In genomic region chr9:113525831-113526230, GRCh38 we compare ENCODE assay signal across 19 cellular contexts.
A peak's percentile ranks its signal among the peaks of the same experiment; 100 is the strongest.
DNase-seq lines count a peak whose midpoint lies in the region; ATAC-seq and TF ChIP-seq lines count a peak whose summit lies in the region.
"Had no signal": no experiment of that assay in that cellular context is flagged by ENCODE, and none has a peak within 500 bp of the region (broad histone marks: within the 10 kb centered on the region; RNA-seq: fewer than 3 reads in every experiment).

No MANE protein-coding gene starts in this region.

- TF ChIP-seq CTCF in spleen (IDR thresholded peaks at IDR 0.05 in 8 of 11, conservative IDR thresholded peaks at IDR 0.05 in 3 of 11) (no peak), smooth muscle cell (IDR thresholded peaks at IDR 0.05; ENCODE audit: borderline replicate concordance, insufficient read depth, poor library complexity, severe bottlenecking) (no peak)

- no peaks in the 10 kb centered on the region for H3K27me3 Mint-ChIP-seq in CD8-positive, alpha-beta memory T cell
- H3K27me3 Mint-ChIP-seq in activated naive CD8-positive, alpha-beta T cell treated with anti-CD3 and anti-CD28 coated beads for 36 hours = no peaks in the 10 kb centered on the region
- peaks cover 5 to 14% (median 8%) of the 10 kb centered on the region in 3 donors for H3K27me3 Mint-ChIP-seq in immature natural killer cell (ENCODE audit: low read depth in 3 of 3)
- H3K27me3 Mint-ChIP-seq: activated CD4-positive, alpha-beta memory T cell treated with anti-CD3 and anti-CD28 coated beads, Interleukin-2, amount 10 ng/mL, durations not matched to agents 7 days and 5 days had no signal

- no peak overlapping the region for H3K27ac ChIP-seq in CD8-positive, alpha-beta memory T cell (ENCODE audit: low read depth, low read length)
- H3K27ac ChIP-seq in spleen (peak overlapping the region; percentile 6 to 85 (median 71)), smooth muscle cell (ENCODE audit: low read depth) (no peak overlapping the region)
- H3K27ac ChIP-seq: VCaP had no signal

- no peak overlapping the region for H3K9ac ChIP-seq in smooth muscle cell (ENCODE audit: low read depth)

- H3K4me3 Mint-ChIP-seq in CD8-positive, alpha-beta memory T cell = peak overlapping the region; percentile 54 to 86 (median 73)
- peak overlapping the region; percentile 22 for H3K4me3 Mint-ChIP-seq in activated naive CD8-positive, alpha-beta T cell treated with anti-CD3 and anti-CD28 coated beads for 36 hours
- peak overlapping the region; percentile 90 to 99 (median 98) for H3K4me3 Mint-ChIP-seq in immature natural killer cell
- H3K4me3 Mint-ChIP-seq: activated CD4-positive, alpha-beta memory T cell treated with anti-CD3 and anti-CD28 coated beads, Interleukin-2, amount 10 ng/mL, durations not matched to agents 7 days and 5 days had no signal

- H3K4me2 ChIP-seq in smooth muscle cell = no peak overlapping the region

- peak overlapping the region; percentile 66 to 96 (median 87) for H3K27ac Mint-ChIP-seq in CD8-positive, alpha-beta memory T cell
- peak overlapping the region; percentile 42 for H3K27ac Mint-ChIP-seq in activated naive CD8-positive, alpha-beta T cell treated with anti-CD3 and anti-CD28 coated beads for 36 hours
- H3K27ac Mint-ChIP-seq in immature natural killer cell = peak overlapping the region; percentile 85 to 97 (median 89)
- H3K27ac Mint-ChIP-seq: activated CD4-positive, alpha-beta memory T cell treated with anti-CD3 and anti-CD28 coated beads, Interleukin-2, amount 10 ng/mL, durations not matched to agents 7 days and 5 days; activated T-helper 2 cell treated with anti-CD3 and anti-CD28 coated beads, Interferon-gamma antibody, Interleukin-2, Interleukin-4, amounts not matched to agents 10 μg/mL and 5 μg/mL and 100 μg/mL, durations not matched to agents 14 hours and 24 hours and 36 hours had no signal

- CTCF ChIA-PET in CD8-positive, alpha-beta memory T cell (lab: Charles Lee) = interaction anchor here (3.7 to 5.0 kb wide), 2 partner anchors 54 to 56 kb away, joined by 16 to 19 read pairs; no protein-coding TSS in a partner anchor

- no peak for ATAC-seq in GM21737 (IDR thresholded peaks at IDR 0.05; ENCODE audit: unreplicated experiment)

- no peak overlapping the region for H3K4me3 ChIP-seq in CD8-positive, alpha-beta memory T cell (ENCODE audit: low read length)
- H3K4me3 ChIP-seq in spleen (no peak overlapping the region), smooth muscle cell (no peak overlapping the region)
- H3K4me3 ChIP-seq: Peyer's patch, prostate gland had no signal

- no peaks in the 10 kb centered on the region for H3K79me2 ChIP-seq in smooth muscle cell (ENCODE audit: low read depth)

- no peaks in the 10 kb centered on the region for H3K9me3 ChIP-seq in CD8-positive, alpha-beta memory T cell (ENCODE audit: low read length)
- H3K9me3 ChIP-seq in spleen (no peaks in the 10 kb centered on the region), smooth muscle cell (replicated peaks; ENCODE audit: low read depth) (no peaks in the 10 kb centered on the region)
- H3K9me3 ChIP-seq: Peyer's patch, prostate gland had no signal

- intact Hi-C loops in spleen (cut with DNase I; ENCODE audit: low total_unique reads) = no loop called here

- H3K27me3 ChIP-seq in CD8-positive, alpha-beta memory T cell (ENCODE audit: insufficient read depth, low read length, poor library complexity, severe bottlenecking) = no peaks in the 10 kb centered on the region
- H3K27me3 ChIP-seq in spleen (replicated peaks in 1 of 7) (no peaks in the 10 kb centered on the region), smooth muscle cell (ENCODE audit: low read depth) (no peaks in the 10 kb centered on the region)
- H3K27me3 ChIP-seq: Peyer's patch had no signal

- POLR2A ChIA-PET in CD8-positive, alpha-beta memory T cell (lab: Charles Lee) = no interaction called here

- 71 to 96% (median 88%) methylated on average over 7 to 8 of the region's 8 CpGs for WGBS in spleen, 5 donors
- 94% methylated on average over 8 of the region's 8 CpGs for WGBS in smooth muscle cell (ENCODE audit: low lambda C conversion rate)

- peaks cover 81 to 98% (median 95%) of the 10 kb centered on the region in 3 donors for H3K4me1 Mint-ChIP-seq in CD8-positive, alpha-beta memory T cell
- H3K4me1 Mint-ChIP-seq in activated naive CD8-positive, alpha-beta T cell treated with anti-CD3 and anti-CD28 coated beads for 36 hours = peaks cover 76% of the 10 kb centered on the region
- H3K4me1 Mint-ChIP-seq in immature natural killer cell = peaks cover 98 to 100% of the 10 kb centered on the region in 2 donors

- peaks cover 58% of the 10 kb centered on the region for H3K4me1 ChIP-seq in CD8-positive, alpha-beta memory T cell (ENCODE audit: insufficient read depth, low read length)
- H3K4me1 ChIP-seq in spleen = peaks cover 42 to 100% (median 75%) of the 10 kb centered on the region in 6 donors
- peaks cover 6% of the 10 kb centered on the region for H3K4me1 ChIP-seq in smooth muscle cell (ENCODE audit: low read depth)

- DNase-seq in CD8-positive, alpha-beta memory T cell = peak in 1 of 5 donors; percentile 24
- no peak for DNase-seq in activated naive CD8-positive, alpha-beta T cell treated with anti-CD3 and anti-CD28 coated beads for 36 hours
- peak in 1 of 3 donors; percentile 23 for DNase-seq in immature natural killer cell
- peak; percentile 50 for DNase-seq in spleen
- DNase-seq in RPMI8226 = no peak
- DNase-seq in C1 segment of cervical spinal cord (lab: John Stamatoyannopoulos, UW) = no peak
- DNase-seq in smooth muscle cell (lab: John Stamatoyannopoulos, UW; ENCODE audit: unreplicated experiment) = no peak
- DNase-seq: activated CD4-positive, alpha-beta memory T cell treated with anti-CD3 and anti-CD28 coated beads, Interleukin-2, amount 10 ng/mL, durations not matched to agents 7 days and 5 days; GDM1; GOT3; Karpas-422; NCI-H1105 treated with DMSO at 0.1 percent for 48 hours; NCI-H2171; NCI-H774 had no signal

- no peaks in the 10 kb centered on the region for H3K9me3 Mint-ChIP-seq in CD8-positive, alpha-beta memory T cell
- no peaks in the 10 kb centered on the region for H3K9me3 Mint-ChIP-seq in activated naive CD8-positive, alpha-beta T cell treated with anti-CD3 and anti-CD28 coated beads for 36 hours
- H3K9me3 Mint-ChIP-seq in immature natural killer cell = no peaks in the 10 kb centered on the region
- H3K9me3 Mint-ChIP-seq: activated CD4-positive, alpha-beta memory T cell treated with anti-CD3 and anti-CD28 coated beads, Interleukin-2, amount 10 ng/mL, durations not matched to agents 7 days and 5 days; activated T-helper 2 cell treated with anti-CD3 and anti-CD28 coated beads, Interferon-gamma antibody, Interleukin-2, Interleukin-4, amounts not matched to agents 10 μg/mL and 5 μg/mL and 100 μg/mL, durations not matched to agents 14 hours and 24 hours and 36 hours had no signal

- no peaks in the 10 kb centered on the region for H4K20me1 ChIP-seq in smooth muscle cell (ENCODE audit: low read depth)

- H3K36me3 Mint-ChIP-seq in CD8-positive, alpha-beta memory T cell = peaks cover 0 to 75% (median 13%) of the 10 kb centered on the region in 3 donors
- H3K36me3 Mint-ChIP-seq in activated naive CD8-positive, alpha-beta T cell treated with anti-CD3 and anti-CD28 coated beads for 36 hours = peaks cover 74% of the 10 kb centered on the region
- H3K36me3 Mint-ChIP-seq in immature natural killer cell = peaks cover 17 to 45% (median 38%) of the 10 kb centered on the region in 3 donors

- no peak for TF ChIP-seq POLR2A in spleen (IDR thresholded peaks at IDR 0.05)

- H3K36me3 ChIP-seq in CD8-positive, alpha-beta memory T cell (ENCODE audit: insufficient read depth, low read length) = peaks cover 17% of the 10 kb centered on the region
- peaks cover 0 to 86% (median 19%) of the 10 kb centered on the region in 6 donors for H3K36me3 ChIP-seq in spleen
- H3K36me3 ChIP-seq in smooth muscle cell (ENCODE audit: low read depth) = no peaks in the 10 kb centered on the region
- H3K36me3 ChIP-seq: prostate gland had no signal

- H3F3A ChIP-seq in smooth muscle cell (ENCODE audit: low read depth) = peaks cover 6% of the 10 kb centered on the region

- H2AFZ ChIP-seq in smooth muscle cell (ENCODE audit: low read depth) = no peak overlapping the region

Comparison
In these comparisons a context has a peak if more than half of its experiments do, and no peak if none do; other contexts are left out.
1. H3K27ac ChIP-seq: peak in spleen (8 of 8); none in CD8-positive, alpha-beta memory T cell (single experiment) and smooth muscle cell (single experiment).
2. H3K4me3 Mint-ChIP-seq: peak in every context shown above with its lines; median percentile 98 in immature natural killer cell; 73 in CD8-positive, alpha-beta memory T cell; 22 in activated naive CD8-positive, alpha-beta T cell treated with anti-CD3 and anti-CD28 coated beads for 36 hours.
3. Peak in every context shown above with its lines, with median percentiles within 50 percentile points of each other: H3K27ac Mint-ChIP-seq.